ENCODE assay signal across 15 cellular contexts in genomic region chr7:71982847-71983246, GRCh38.
"Had no signal": no experiment of that assay in that cellular context is flagged by ENCODE, and none has a peak within 500 bp of the region (broad histone marks: within the 10 kb centered on the region; RNA-seq: fewer than 3 reads in every experiment).

No MANE protein-coding gene starts in this region.

- H3K9me3 Mint-ChIP-seq: dendritic cell treated with granulocyte-macrophage colony-stimulating factor and Interleukin-4, amounts not matched to agents 40 ng/mL and 50 ng/mL, for 4 days had no signal

- H3K9me3 ChIP-seq: lower lobe of right lung had no signal

- H3K4me3 Mint-ChIP-seq: activated CD8-positive, alpha-beta memory T cell treated with anti-CD3 and anti-CD28 coated beads, Interleukin-2, amount 10 ng/mL, durations not matched to agents 7 days and 5 days; activated T-cell treated with anti-CD3 and anti-CD28 coated beads, Interleukin-2, amount 50 U/mL, for 24 hours; brain; central memory CD8-positive, alpha-beta T cell; dendritic cell treated with granulocyte-macrophage colony-stimulating factor and Interleukin-4, amounts not matched to agents 40 ng/mL and 50 ng/mL, for 4 days; stimulated activated naive CD8-positive, alpha-beta T cell treated with anti-CD3 and anti-CD28 coated beads, Interleukin-15, Interleukin-2, amounts not matched to agents 100 ng/mL and 50 ng/mL, for 24 hours had no signal

- H3K4me1 ChIP-seq: lower lobe of right lung had no signal

- H3K4me1 Mint-ChIP-seq: activated CD8-positive, alpha-beta memory T cell treated with anti-CD3 and anti-CD28 coated beads, Interleukin-2, amount 10 ng/mL, durations not matched to agents 7 days and 5 days; central memory CD8-positive, alpha-beta T cell had no signal

- H3K36me3 ChIP-seq: lower lobe of right lung had no signal

- H3K36me3 Mint-ChIP-seq: activated CD8-positive, alpha-beta memory T cell treated with anti-CD3 and anti-CD28 coated beads, Interleukin-2, amount 10 ng/mL, durations not matched to agents 7 days and 5 days; brain had no signal

- DNase-seq: activated CD4-positive, alpha-beta T cell treated with anti-CD3 and anti-CD28 coated beads, Interleukin-2, amount 50 U/mL, for 4 hours; activated CD4-positive, CD25-positive, alpha-beta regulatory T cell treated with anti-CD3 and anti-CD28 coated beads, Interleukin-2, amount 50 U/mL, for 72 hours; activated CD8-positive, alpha-beta memory T cell treated with anti-CD3 and anti-CD28 coated beads, Interleukin-2, amount 10 ng/mL, durations not matched to agents 7 days and 5 days; activated effector memory CD4-positive, alpha-beta T cell treated with anti-CD3 and anti-CD28 coated beads, Interleukin-2, amount 50 U/mL, for 16 hours; activated T-cell treated with anti-CD3 and anti-CD28 coated beads, Interleukin-2, amount 50 U/mL, for 24 hours; amniotic stem cell; lower lobe of right lung; midbrain; retina; stimulated activated CD4-positive, alpha-beta T cell treated with anti-CD3 and anti-CD28 coated beads, Interleukin-4, amount 100 ng/mL, for 1 hour had no signal

- ATAC-seq: activated CD8-positive, alpha-beta memory T cell treated with anti-CD3 and anti-CD28 coated beads, Interleukin-2, amount 10 ng/mL, durations not matched to agents 7 days and 5 days; activated naive CD4-positive, alpha-beta T cell treated with anti-CD3 and anti-CD28 coated beads, Interleukin-2, amount 50 U/mL, for 72 hours; lower lobe of right lung had no signal

- H3K27me3 Mint-ChIP-seq: activated CD8-positive, alpha-beta memory T cell treated with anti-CD3 and anti-CD28 coated beads, Interleukin-2, amount 10 ng/mL, durations not matched to agents 7 days and 5 days; brain; central memory CD8-positive, alpha-beta T cell; stimulated activated naive CD8-positive, alpha-beta T cell treated with anti-CD3 and anti-CD28 coated beads, Interleukin-15, Interleukin-2, amounts not matched to agents 100 ng/mL and 50 ng/mL, for 24 hours had no signal

- H3K27ac ChIP-seq: lower lobe of right lung had no signal

- H3K4me3 ChIP-seq: lower lobe of right lung had no signal
